Comparison of ENCODE assay signal across 8 cellular contexts in genomic region chr9:91192785-91193657, GRCh38.
DNase-seq lines count a peak whose midpoint lies in the region; ATAC-seq, FAIRE-seq and TF ChIP-seq lines count a peak whose summit lies in the region.

No MANE protein-coding gene starts in this region.

- no peaks in the 10 kb centered on the region for H3K79me2 ChIP-seq in DND-41 (ENCODE audit: insufficient read depth, low read length)

- H3K9me3 ChIP-seq in DND-41 (ENCODE audit: insufficient read depth, low read length, severe bottlenecking) (no peaks in the 10 kb centered on the region), HAP-1 (no peaks in the 10 kb centered on the region), kidney (ENCODE audit: control insufficient read depth in 1 of 2, low read length in 2 of 2) (no peaks in the 10 kb centered on the region)

- H3K4me3 ChIP-seq in DND-41 (ENCODE audit: low read depth in 1 of 2, low read length in 2 of 2) = peak overlapping the region; percentile 12 to 57; a peak in 3 of 4 replicates
- peak overlapping the region; percentile 15 for H3K4me3 ChIP-seq in HAP-1
- peak overlapping the region; percentile 54 for H3K4me3 ChIP-seq in WI38 (ENCODE audit: low read depth, low read length)
- peak overlapping the region; percentile 56 to 65 for H3K4me3 ChIP-seq in kidney (ENCODE audit: low read length in 2 of 2)

- peak; percentile 66 for ATAC-seq in DND-41 (ENCODE audit: insufficient read depth, low read depth)

- TF ChIP-seq CTCF in DND-41 (IDR thresholded peaks at IDR 0.05; ENCODE audit: borderline replicate concordance, extremely low read depth, low read length, poor library complexity, severe bottlenecking) (no peak), WI38 (IDR thresholded peaks at IDR 0.05; ENCODE audit: low read depth, low read length) (no peak), kidney (IDR thresholded peaks at IDR 0.05; ENCODE audit: borderline replicate concordance, extremely low read depth, insufficient read depth) (no peak)

- H4K20me1 ChIP-seq in DND-41 (ENCODE audit: insufficient read depth, low read length) = no peaks in the 10 kb centered on the region

- peak overlapping the region; percentile 91 for H2AFZ ChIP-seq in DND-41 (ENCODE audit: low read depth, low read length)

- in situ Hi-C loops in HAP-1 (cut with MboI; ENCODE audit: low sequenced_read_pairs) = no loop called here

- H3K9ac ChIP-seq in DND-41 (ENCODE audit: low read depth, low read length) (peak overlapping the region; percentile 57), kidney (ENCODE audit: low read length in 2 of 2) (peak overlapping the region; percentile 88 to 91)

- peak; percentile 64 for DNase-seq in DND-41
- DNase-seq in HAP-1 (ENCODE audit: low spot score in 2 of 2) = peak; percentile 56 to 73
- DNase-seq in NCI-H2029 (lab: John Stamatoyannopoulos, UW) = peak; percentile 73
- DNase-seq in cerebellar cortex (ENCODE audit: low spot score) = peak; percentile 43
- DNase-seq in kidney = peak; percentile 95
- peak; percentile 65 to 73 for DNase-seq in stimulated activated CD4-positive, alpha-beta T cell treated with anti-CD3 and anti-CD28 coated beads, Interleukin-12 subunit alpha, Interleukin-12 subunit beta, amount 100 ng/mL, for 24 hours (ENCODE audit: low read depth in 2 of 2)
- DNase-seq in DMS114 treated with DMSO at 0.1 percent for 48 hours (lab: John Stamatoyannopoulos, UW; ENCODE audit: unreplicated experiment) = no peak

- peak overlapping the region; percentile 85 for H3K4me2 ChIP-seq in DND-41 (ENCODE audit: insufficient read depth, low read length)

- H3K27ac ChIP-seq in DND-41 (ENCODE audit: low read length) (peak overlapping the region; percentile 76), kidney (ENCODE audit: low read depth in 2 of 2, low read length in 2 of 2) (peak overlapping the region; percentile 99 to 100)

- H3K27me3 ChIP-seq in DND-41 (ENCODE audit: insufficient read depth, low read length, poor library complexity) (no peaks in the 10 kb centered on the region), HAP-1 (ENCODE audit: low read depth) (no peaks in the 10 kb centered on the region)

- H3K36me3 ChIP-seq in DND-41 (ENCODE audit: insufficient read depth, low read length) (no peaks in the 10 kb centered on the region), HAP-1 (replicated peaks) (no peaks in the 10 kb centered on the region), kidney (ENCODE audit: control insufficient read depth in 1 of 2, insufficient read depth in 2 of 2, low read length in 2 of 2) (no peaks in the 10 kb centered on the region)

- intact Hi-C loops in kidney (cut with DNase I) = no loop called here

- no peak for FAIRE-seq in kidney (lab: Jason Lieb, UNC)

- H3K4me1 ChIP-seq in DND-41 (ENCODE audit: insufficient read depth, low read length) (peaks cover 32% of the 10 kb centered on the region), HAP-1 (peaks cover 16% of the 10 kb centered on the region), kidney (ENCODE audit: control insufficient read depth in 1 of 2, insufficient read depth in 1 of 2, low read depth in 1 of 2, low read length in 2 of 2) (peaks cover 43 to 56% of the 10 kb centered on the region in 2 donors)
